22 cellular contexts compared by ENCODE assay signal in genomic region chr3:58258392-58259040, GRCh38. TPM values are rescaled to one million over a fixed set of nuclear protein-coding genes. Genes with fewer than 3 reads are reported as not detected.
DNase-seq lines count a peak whose midpoint lies in the region; ATAC-seq, FAIRE-seq and TF ChIP-seq lines count a peak whose summit lies in the region.
"Had no signal": no experiment of that assay in that cellular context is flagged by ENCODE, and none has a peak within 500 bp of the region (broad histone marks: within the 10 kb centered on the region; RNA-seq: fewer than 3 reads in every experiment).

No MANE protein-coding gene starts in this region.

- no peaks in the 10 kb centered on the region for H3K9me3 ChIP-seq in stomach
- H3K9me3 ChIP-seq in SJCRH30 (replicated peaks): no peaks in the 10 kb centered on the region

- intact Hi-C loops in stomach (cut with DNase I; ENCODE audit: low total_unique reads): no loop called here

- H3K27me3 ChIP-seq in stomach: no peaks in the 10 kb centered on the region
- H3K27me3 ChIP-seq in SJCRH30: no peaks in the 10 kb centered on the region

- H3K4me3 ChIP-seq in stomach: no peak overlapping the region
- H3K4me3 ChIP-seq in SJCRH30: no peak overlapping the region

- no peaks in the 10 kb centered on the region for H3K27me3 Mint-ChIP-seq in activated naive CD8-positive, alpha-beta T cell treated with anti-CD3 and anti-CD28 coated beads for 36 hours
- no peaks in the 10 kb centered on the region for H3K27me3 Mint-ChIP-seq in glutamatergic neuron (ENCODE audit: unreplicated experiment)
- H3K27me3 Mint-ChIP-seq in stimulated activated memory B cell treated with anti-CD40 and anti-IgM and Interleukin-4, amounts not matched to agents 10 μg/mL and 1 μg/mL and 100 μg/mL, for 72 hours: no peaks in the 10 kb centered on the region
- no peaks in the 10 kb centered on the region for H3K27me3 Mint-ChIP-seq in chondrocyte (ENCODE audit: low read depth)
- H3K27me3 Mint-ChIP-seq: B cell had no signal

- H3K27ac ChIP-seq in stomach: no peak overlapping the region
- no peak overlapping the region for H3K27ac ChIP-seq in SJCRH30

- 90 to 96% (median 95%) methylated on average over 9 of the region's 9 CpGs for WGBS in stomach, 5 donors

- no peak overlapping the region for H3K4me3 Mint-ChIP-seq in activated naive CD8-positive, alpha-beta T cell treated with anti-CD3 and anti-CD28 coated beads for 36 hours
- H3K4me3 Mint-ChIP-seq in glutamatergic neuron (ENCODE audit: unreplicated experiment) (peak overlapping the region; percentile 30), chondrocyte (ENCODE audit: unreplicated experiment) (no peak overlapping the region)
- H3K4me3 Mint-ChIP-seq in stimulated activated memory B cell treated with anti-CD40 and anti-IgM and Interleukin-4, amounts not matched to agents 10 μg/mL and 1 μg/mL and 100 μg/mL, for 72 hours: no peak overlapping the region
- H3K4me3 Mint-ChIP-seq: B cell had no signal

- TF ChIP-seq POLR2A in stomach (IDR thresholded peaks at IDR 0.05): no peak

- ATAC-seq in stimulated activated memory B cell treated with anti-CD40 and anti-IgM and Interleukin-4, amounts not matched to agents 10 μg/mL and 1 μg/mL and 100 μg/mL, for 72 hours: peak; percentile 64
- ATAC-seq: Panc1 had no signal

- peaks cover 12% of the 10 kb centered on the region for H3K36me3 Mint-ChIP-seq in activated naive CD8-positive, alpha-beta T cell treated with anti-CD3 and anti-CD28 coated beads for 36 hours
- H3K36me3 Mint-ChIP-seq in glutamatergic neuron (ENCODE audit: unreplicated experiment) (peaks cover 9% of the 10 kb centered on the region), chondrocyte (ENCODE audit: low read depth) (peaks cover 12% of the 10 kb centered on the region)
- H3K36me3 Mint-ChIP-seq in stimulated activated memory B cell treated with anti-CD40 and anti-IgM and Interleukin-4, amounts not matched to agents 10 μg/mL and 1 μg/mL and 100 μg/mL, for 72 hours: peaks cover 52% of the 10 kb centered on the region

- H3K4me1 Mint-ChIP-seq in activated naive CD8-positive, alpha-beta T cell treated with anti-CD3 and anti-CD28 coated beads for 36 hours: peaks cover 14% of the 10 kb centered on the region
- peaks cover 11% of the 10 kb centered on the region for H3K4me1 Mint-ChIP-seq in glutamatergic neuron (ENCODE audit: low read depth, unreplicated experiment)
- peaks cover 19% of the 10 kb centered on the region for H3K4me1 Mint-ChIP-seq in stimulated activated memory B cell treated with anti-CD40 and anti-IgM and Interleukin-4, amounts not matched to agents 10 μg/mL and 1 μg/mL and 100 μg/mL, for 72 hours
- no peaks in the 10 kb centered on the region for H3K4me1 Mint-ChIP-seq in chondrocyte (ENCODE audit: low read depth)
- H3K4me1 Mint-ChIP-seq: B cell had no signal

- no peak for FAIRE-seq in D721Med (lab: Jason Lieb, UNC)
- FAIRE-seq: A204.1, GM12892 had no signal

- H3K27ac Mint-ChIP-seq in activated naive CD8-positive, alpha-beta T cell treated with anti-CD3 and anti-CD28 coated beads for 36 hours: peak overlapping the region; percentile 40
- H3K27ac Mint-ChIP-seq in glutamatergic neuron (ENCODE audit: unreplicated experiment) (peak overlapping the region; percentile 43), chondrocyte (ENCODE audit: unreplicated experiment) (no peak overlapping the region)
- peak overlapping the region; percentile 24 for H3K27ac Mint-ChIP-seq in stimulated activated memory B cell treated with anti-CD40 and anti-IgM and Interleukin-4, amounts not matched to agents 10 μg/mL and 1 μg/mL and 100 μg/mL, for 72 hours
- H3K27ac Mint-ChIP-seq: B cell had no signal

- no peak for TF ChIP-seq EP300 in stomach (IDR thresholded peaks at IDR 0.05)

- DNase-seq in D341Med (ENCODE audit: low spot score) (peak; percentile 44), glutamatergic neuron (no peak), D721Med (ENCODE audit: insufficient read length, low spot score) (no peak), stomach (no peak), chondrocyte (ENCODE audit: low spot score) (no peak), SJCRH30 (no peak)
- no peak for DNase-seq in activated naive CD8-positive, alpha-beta T cell treated with anti-CD3 and anti-CD28 coated beads for 36 hours
- DNase-seq: DMS79 treated with DMSO at 0.1 percent for 48 hours, GOT3, Karpas-422, MV-4-11, NCI-H1105 treated with DMSO at 0.1 percent for 48 hours, NCI-H2029 treated with DMSO at 0.1 percent for 48 hours, NCI-H345, NCI-H524, NCI-H774 had no signal

- TF ChIP-seq CTCF in glutamatergic neuron (IDR thresholded peaks at IDR 0.05; ENCODE audit: partially characterized antibody, unreplicated experiment) (no peak), D721Med (IDR thresholded peaks at IDR 0.05; ENCODE audit: insufficient read depth, missing control alignments) (no peak), stomach (IDR thresholded peaks at IDR 0.05) (no peak), chondrocyte (IDR thresholded peaks at IDR 0.05) (no peak)

- peaks cover 0 to 8% (median 0%) of the 10 kb centered on the region in 4 donors for H3K4me1 ChIP-seq in stomach
- peaks cover 10% of the 10 kb centered on the region; the same call in 1 of the 2 replicates for H3K4me1 ChIP-seq in SJCRH30

- H3K9me3 Mint-ChIP-seq in activated naive CD8-positive, alpha-beta T cell treated with anti-CD3 and anti-CD28 coated beads for 36 hours: no peaks in the 10 kb centered on the region
- H3K9me3 Mint-ChIP-seq in glutamatergic neuron (ENCODE audit: unreplicated experiment): peaks cover 2% of the 10 kb centered on the region
- no peaks in the 10 kb centered on the region for H3K9me3 Mint-ChIP-seq in stimulated activated memory B cell treated with anti-CD40 and anti-IgM and Interleukin-4, amounts not matched to agents 10 μg/mL and 1 μg/mL and 100 μg/mL, for 72 hours
- H3K9me3 Mint-ChIP-seq in chondrocyte (ENCODE audit: low read depth): no peaks in the 10 kb centered on the region

- peaks cover 10 to 46% (median 44%) of the 10 kb centered on the region in 4 donors for H3K36me3 ChIP-seq in stomach
- no peaks in the 10 kb centered on the region for H3K36me3 ChIP-seq in SJCRH30

RNA-seq across cellular contexts. Expression of gene ABHD6, which starts 20.9 kb away (rescaled TPM):
- total RNA-seq in activated naive CD8-positive, alpha-beta T cell treated with anti-CD3 and anti-CD28 coated beads for 36 hours: 1 to 10 TPM; 6.0 to 6.4 TPM
- total RNA-seq in glutamatergic neuron (ENCODE audit: unreplicated experiment) (46.0 TPM), stomach (10 to 100 TPM in 3 of 5 donors, 1 to 10 TPM in 2; 5.8 to 22.8 (median 12.2) TPM), chondrocyte (5.1 to 9.4 TPM (median 7.4 TPM) in 3 replicates)
- 1 to 10 TPM; 4.3 to 6.2 (median 4.6) TPM for polyA plus RNA-seq in stomach
- 4.3 and 4.6 TPM in 2 replicates for total RNA-seq in SJCRH30 (2014; rRNA removed; shearing (Covaris generic))

RNA-seq across cellular contexts. Expression of gene RPP14, which starts 47.5 kb away (rescaled TPM):
- total RNA-seq in activated naive CD8-positive, alpha-beta T cell treated with anti-CD3 and anti-CD28 coated beads for 36 hours: 10 to 100 TPM; 24.8 to 30.9 TPM
- total RNA-seq in glutamatergic neuron (ENCODE audit: unreplicated experiment) (18.4 TPM), stomach (10 to 100 TPM in 3 of 5 donors, 1 to 10 TPM in 2; 4.1 to 23.5 (median 11.6) TPM), chondrocyte (11.2 to 16.0 TPM (median 14.2 TPM) in 3 replicates)
- 10 to 100 TPM in 1 of 3 donors, 1 to 10 TPM in 2; 7.4 to 10.1 (median 9.7) TPM for polyA plus RNA-seq in stomach
- 15.1 and 15.2 TPM in 2 replicates for total RNA-seq in SJCRH30 (2014; rRNA removed; shearing (Covaris generic))

RNA-seq across cellular contexts. Expression of gene DNASE1L3, which starts 47.7 kb away (rescaled TPM):
- not detected for total RNA-seq in activated naive CD8-positive, alpha-beta T cell treated with anti-CD3 and anti-CD28 coated beads for 36 hours
- total RNA-seq in glutamatergic neuron (ENCODE audit: unreplicated experiment): 0.96 TPM
- total RNA-seq in stomach: 10 to 100 TPM in 1 of 5 donors, 1 to 10 TPM in 1, under 1 TPM in 1, not detected in 2; 0.43 to 10.4 (median 5.1) TPM
- polyA plus RNA-seq in stomach: 1 to 10 TPM in 2 of 3 donors, under 1 TPM in 1; 0.44 to 4.4 (median 1.8) TPM
- total RNA-seq in chondrocyte: not detected in 3 replicates
- not detected in 2 replicates for total RNA-seq in SJCRH30 (2014; rRNA removed; shearing (Covaris generic))
- total RNA-seq: M059J had no signal

RNA-seq across cellular contexts. Expression of gene HTD2, which starts 47.8 kb away (rescaled TPM):
- 10 to 100 TPM; 10.1 to 13.0 TPM for total RNA-seq in activated naive CD8-positive, alpha-beta T cell treated with anti-CD3 and anti-CD28 coated beads for 36 hours
- total RNA-seq in glutamatergic neuron (ENCODE audit: unreplicated experiment) (7.4 TPM), stomach (10 to 100 TPM in 2 of 5 donors, 1 to 10 TPM in 1, not detected in 2; 7.0 to 57.6 (median 28.1) TPM), chondrocyte (5.0 to 10.9 TPM (median 7.2 TPM) in 3 replicates)
- 1 to 10 TPM; 3.1 to 7.0 (median 6.0) TPM for polyA plus RNA-seq in stomach
- total RNA-seq in SJCRH30 (2014; rRNA removed; shearing (Covaris generic)): 8.8 TPM in 2 replicates
